Comparison of ENCODE assay signal across 19 cellular contexts in the genomic region with DNA sequence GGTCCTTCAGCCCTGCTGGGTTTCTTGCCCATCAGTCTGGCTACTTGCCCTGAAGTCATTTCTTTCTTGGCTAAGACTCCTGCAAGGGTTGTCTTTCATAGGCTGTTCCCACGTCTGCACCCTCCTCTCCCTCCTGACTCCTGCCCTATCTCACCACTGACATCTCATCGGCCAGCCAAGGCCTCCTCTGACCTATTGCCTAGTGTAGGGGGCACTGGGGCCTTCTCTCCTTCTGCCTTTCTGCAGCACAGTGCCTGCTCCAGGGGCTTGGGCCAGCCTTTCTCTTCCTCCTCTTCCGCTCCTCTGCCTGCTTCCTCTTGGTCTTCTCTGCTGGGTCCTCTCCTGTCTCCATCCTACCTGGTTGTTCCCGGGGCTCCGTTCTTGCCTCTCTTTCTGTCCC. TPM values are rescaled to one million over a fixed set of nuclear protein-coding genes. Genes with fewer than 3 reads are reported as not detected.
A peak's percentile ranks its signal among the peaks of the same experiment; 100 is the strongest.
DNase-seq lines count a peak whose midpoint lies in the region; ATAC-seq and TF ChIP-seq lines count a peak whose summit lies in the region.
"Had no signal": no experiment of that assay in that cellular context is flagged by ENCODE, and none has a peak within 500 bp of the region (broad histone marks: within the 10 kb centered on the region; RNA-seq: fewer than 3 reads in every experiment).

No MANE protein-coding gene starts in this region.

- DNase-seq in CD14-positive monocyte (ENCODE audit: low spot score): no peak
- peak; percentile 22 for DNase-seq in activated CD8-positive, alpha-beta memory T cell treated with anti-CD3 and anti-CD28 coated beads, Interleukin-2, amount 10 ng/mL, durations not matched to agents 7 days and 5 days
- peak; percentile 64 for DNase-seq in mesenteric fat pad (ENCODE audit: low spot score)
- peak; percentile 25 for DNase-seq in sciatic nerve (ENCODE audit: low spot score)
- no peak for DNase-seq in HFFc6
- DNase-seq in NCI-H146 (lab: John Stamatoyannopoulos, UW): no peak
- DNase-seq in Right ventricle myocardium superior: no peak
- DNase-seq: C1 segment of cervical spinal cord; DMS 273 treated with DMSO at 0.1 percent for 48 hours; DND-41; GM23248; NCI-H1105 treated with DMSO at 0.1 percent for 48 hours; NCI-H1694 treated with DMSO at 0.1 percent for 48 hours; NK-92 treated with Interleukin-12 subunit alpha and Interleukin-12 subunit beta, amount 100 ng/mL, for 24 hours had no signal

- H3K27ac Mint-ChIP-seq in CD14-positive monocyte: peak overlapping the region in 6 of 7 donors; percentile 35 to 80 (median 74)
- no peak overlapping the region for H3K27ac Mint-ChIP-seq in activated CD8-positive, alpha-beta memory T cell treated with anti-CD3 and anti-CD28 coated beads, Interleukin-2, amount 10 ng/mL, durations not matched to agents 7 days and 5 days
- H3K27ac Mint-ChIP-seq in HFFc6: no peak overlapping the region

- peaks cover 70% of the 10 kb centered on the region for H3K4me1 Mint-ChIP-seq in CD14-positive monocyte
- H3K4me1 Mint-ChIP-seq in activated CD8-positive, alpha-beta memory T cell treated with anti-CD3 and anti-CD28 coated beads, Interleukin-2, amount 10 ng/mL, durations not matched to agents 7 days and 5 days: peaks cover 58% of the 10 kb centered on the region
- H3K4me1 Mint-ChIP-seq in HFFc6 (ENCODE audit: low read depth): peaks cover 49% of the 10 kb centered on the region

- TF ChIP-seq CTCF in CD14-positive monocyte (IDR thresholded peaks at IDR 0.05) (no peak), HFFc6 (IDR thresholded peaks at IDR 0.05) (no peak)

- CTCF ChIA-PET in activated CD8-positive, alpha-beta memory T cell treated with anti-CD3 and anti-CD28 coated beads, Interleukin-2, amount 10 ng/mL, durations not matched to agents 7 days and 5 days (lab: Charles Lee): interaction anchor here (1.0 kb wide), 1 partner anchor 14 kb away, joined by 3 read pairs; no protein-coding TSS in a partner anchor

- H3K36me3 Mint-ChIP-seq in CD14-positive monocyte (peaks cover 0 to 2% of the 10 kb centered on the region in 2 donors), HFFc6 (ENCODE audit: low read depth) (no peaks in the 10 kb centered on the region)
- no peaks in the 10 kb centered on the region for H3K36me3 Mint-ChIP-seq in activated CD8-positive, alpha-beta memory T cell treated with anti-CD3 and anti-CD28 coated beads, Interleukin-2, amount 10 ng/mL, durations not matched to agents 7 days and 5 days

- no peak for ATAC-seq in activated CD8-positive, alpha-beta memory T cell treated with anti-CD3 and anti-CD28 coated beads, Interleukin-2, amount 10 ng/mL, durations not matched to agents 7 days and 5 days
- no peak for ATAC-seq in sciatic nerve
- ATAC-seq in GM18858 (IDR thresholded peaks at IDR 0.05; ENCODE audit: unreplicated experiment): no peak
- no peak for ATAC-seq in Right ventricle myocardium superior (ENCODE audit: poor library complexity)

- H3K27me3 Mint-ChIP-seq in CD14-positive monocyte (ENCODE audit: low read depth in 3 of 3) (peaks cover 0 to 6% (median 6%) of the 10 kb centered on the region in 3 donors), HFFc6 (ENCODE audit: insufficient read depth) (peaks cover 4% of the 10 kb centered on the region; the same call in 1 of the 2 replicates)
- peaks cover 3% of the 10 kb centered on the region for H3K27me3 Mint-ChIP-seq in activated CD8-positive, alpha-beta memory T cell treated with anti-CD3 and anti-CD28 coated beads, Interleukin-2, amount 10 ng/mL, durations not matched to agents 7 days and 5 days

- intact Hi-C loops in CD14-positive monocyte (cut with micrococcal nuclease) (no loop called here), sciatic nerve (cut with DNase I) (no loop called here), Right ventricle myocardium superior (cut with DNase I) (no loop called here)

- no peaks in the 10 kb centered on the region for H3K9me3 Mint-ChIP-seq in CD14-positive monocyte
- H3K9me3 Mint-ChIP-seq in activated CD8-positive, alpha-beta memory T cell treated with anti-CD3 and anti-CD28 coated beads, Interleukin-2, amount 10 ng/mL, durations not matched to agents 7 days and 5 days (ENCODE audit: low read depth): no peaks in the 10 kb centered on the region
- no peaks in the 10 kb centered on the region for H3K9me3 Mint-ChIP-seq in HFFc6

- H3K4me3 Mint-ChIP-seq in CD14-positive monocyte: no peak overlapping the region
- H3K4me3 Mint-ChIP-seq in activated CD8-positive, alpha-beta memory T cell treated with anti-CD3 and anti-CD28 coated beads, Interleukin-2, amount 10 ng/mL, durations not matched to agents 7 days and 5 days: no peak overlapping the region
- no peak overlapping the region for H3K4me3 Mint-ChIP-seq in HFFc6

RNA-seq across cellular contexts. Expression of a gene that starts 9.9 kb away (rescaled TPM):
- not detected for polyA plus RNA-seq in CD14-positive monocyte
- not detected for total RNA-seq in activated CD8-positive, alpha-beta memory T cell treated with anti-CD3 and anti-CD28 coated beads, Interleukin-2, amount 10 ng/mL, durations not matched to agents 7 days and 5 days
- total RNA-seq in mesenteric fat pad (not detected), sciatic nerve (not detected), Right ventricle myocardium superior (not detected)
- not detected for total RNA-seq in HFFc6 (2021; fragmentation: NEBNext Ultra II Directional; extraction: Animal tissue kit (Norgen Biotek cat#: 25700))
- total RNA-seq: A673, G401, GM23248, NCI-H460, SK-MEL-5 had no signal
- polyA plus RNA-seq: GM23248 had no signal

RNA-seq across cellular contexts. Expression of a gene that starts 53.5 kb away (rescaled TPM):
- polyA plus RNA-seq in CD14-positive monocyte: under 1 TPM; 0.04 to 0.24 TPM
- 10 to 100 TPM; 62.2 to 68.8 TPM for total RNA-seq in activated CD8-positive, alpha-beta memory T cell treated with anti-CD3 and anti-CD28 coated beads, Interleukin-2, amount 10 ng/mL, durations not matched to agents 7 days and 5 days
- total RNA-seq in mesenteric fat pad: not detected
- 0.62 TPM for total RNA-seq in sciatic nerve
- 10 to 100 TPM; 10.6 to 35.7 (median 30.2) TPM for total RNA-seq in HFFc6 (2021; fragmentation: NEBNext Ultra II Directional; extraction: Animal tissue kit (Norgen Biotek cat#: 25700))
- total RNA-seq in Right ventricle myocardium superior: 0.30 TPM

Comparison
In these comparisons a context has a peak if more than half of its experiments do, and no peak if none do; other contexts are left out.
1. DNase-seq: peak in activated CD8-positive, alpha-beta memory T cell treated with anti-CD3 and anti-CD28 coated beads, Interleukin-2, amount 10 ng/mL, durations not matched to agents 7 days and 5 days (single experiment), mesenteric fat pad (single experiment) and sciatic nerve (single experiment); none in CD14-positive monocyte (single experiment), HFFc6 (single experiment), NCI-H146 (single experiment) and Right ventricle myocardium superior (single experiment).
2. H3K27ac Mint-ChIP-seq: peak in CD14-positive monocyte (6 of 7); none in activated CD8-positive, alpha-beta memory T cell treated with anti-CD3 and anti-CD28 coated beads, Interleukin-2, amount 10 ng/mL, durations not matched to agents 7 days and 5 days (single experiment) and HFFc6 (single experiment).